Comparison of ENCODE assay signal across 14 cellular contexts in the genomic region with DNA sequence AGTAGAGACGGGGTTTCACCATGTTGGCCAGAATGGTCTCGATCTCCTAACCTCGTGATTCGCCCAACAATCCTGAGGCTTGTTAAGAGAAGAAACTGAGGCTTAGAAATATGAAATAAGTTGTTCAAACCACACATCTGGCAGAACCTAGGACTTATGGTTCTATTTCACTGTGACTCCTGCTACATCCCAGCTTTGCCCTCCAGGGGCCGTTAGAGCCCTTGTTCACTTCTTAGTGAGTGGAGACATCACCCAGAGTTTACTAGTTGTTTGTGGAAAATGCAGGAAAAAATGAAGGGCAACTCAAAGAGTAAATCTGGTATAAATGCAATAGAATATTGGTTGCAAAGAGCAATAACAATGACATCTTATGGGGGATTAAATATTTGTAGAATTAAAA. TPM values are rescaled to one million over a fixed set of nuclear protein-coding genes. Genes with fewer than 3 reads are reported as not detected.
DNase-seq lines count a peak whose midpoint lies in the region; ATAC-seq and TF ChIP-seq lines count a peak whose summit lies in the region.
"Had no signal": no experiment of that assay in that cellular context is flagged by ENCODE, and none has a peak within 500 bp of the region (broad histone marks: within the 10 kb centered on the region; RNA-seq: fewer than 3 reads in every experiment).

No MANE protein-coding gene starts in this region.

- H3K4me1 Mint-ChIP-seq in activated CD4-positive, alpha-beta T cell treated with anti-CD3 and anti-CD28 coated beads, Interleukin-2, amount 10 ng/mL, durations not matched to agents 7 days and 5 days = no peaks in the 10 kb centered on the region
- no peaks in the 10 kb centered on the region for H3K4me1 Mint-ChIP-seq in activated CD4-positive, alpha-beta T cell treated with anti-CD3 and anti-CD28 coated beads, Interleukin-2, amount 10 ng/mL, durations not matched to agents 24 days and 14 days
- no peaks in the 10 kb centered on the region for H3K4me1 Mint-ChIP-seq in osteocyte (ENCODE audit: unreplicated experiment)
- H3K4me1 Mint-ChIP-seq: central memory CD8-positive, alpha-beta T cell had no signal

- H3K36me3 Mint-ChIP-seq in activated CD4-positive, alpha-beta T cell treated with anti-CD3 and anti-CD28 coated beads, Interleukin-2, amount 10 ng/mL, durations not matched to agents 7 days and 5 days (ENCODE audit: low read depth) = no peaks in the 10 kb centered on the region
- no peaks in the 10 kb centered on the region for H3K36me3 Mint-ChIP-seq in activated CD4-positive, alpha-beta T cell treated with anti-CD3 and anti-CD28 coated beads, Interleukin-2, amount 10 ng/mL, durations not matched to agents 24 days and 14 days (ENCODE audit: low read depth)
- H3K36me3 Mint-ChIP-seq in osteocyte (ENCODE audit: unreplicated experiment) = peaks cover 2% of the 10 kb centered on the region

- ATAC-seq in PC-3 = peak; percentile 82
- ATAC-seq in GM19463 (IDR thresholded peaks at IDR 0.05; ENCODE audit: unreplicated experiment) = no peak
- ATAC-seq: Right ventricle myocardium inferior had no signal

- H3K9me2 ChIP-seq in PC-3 (replicated peaks; ENCODE audit: low read length) = no peaks in the 10 kb centered on the region

- no peak overlapping the region for H2AFZ ChIP-seq in PC-3 (ENCODE audit: low read length)

- no peak overlapping the region for H3K9ac ChIP-seq in PC-3 (ENCODE audit: low read length)

- no TSS peak for BruUV-seq in PC-3 (replicated peaks; lab: Mats Ljungman, UMichigan)

- no peak overlapping the region for H3K27ac ChIP-seq in PC-3 (ENCODE audit: low read length)
- H3K27ac ChIP-seq: skin epidermis had no signal

- H3K4me1 ChIP-seq in PC-3 (ENCODE audit: insufficient read depth, low read length) = no peaks in the 10 kb centered on the region

- H3K4me2 ChIP-seq in PC-3 (ENCODE audit: low read length) = no peak overlapping the region

- intact Hi-C loops in activated CD4-positive, alpha-beta T cell treated with anti-CD3 and anti-CD28 coated beads, Interleukin-2, amount 10 ng/mL, durations not matched to agents 24 days and 14 days (cut with micrococcal nuclease) = loop anchor here (5.0 kb wide), 1 partner anchor 74 kb away; no protein-coding TSS in a partner anchor
- intact Hi-C loops in PC-3 (cut with micrococcal nuclease) = loop anchor here (1.0 kb wide), 1 partner anchor 76 kb away; no protein-coding TSS in a partner anchor

- peaks cover 3% of the 10 kb centered on the region for H3K27me3 Mint-ChIP-seq in activated CD4-positive, alpha-beta T cell treated with anti-CD3 and anti-CD28 coated beads, Interleukin-2, amount 10 ng/mL, durations not matched to agents 7 days and 5 days
- peaks cover 12% of the 10 kb centered on the region for H3K27me3 Mint-ChIP-seq in activated CD4-positive, alpha-beta T cell treated with anti-CD3 and anti-CD28 coated beads, Interleukin-2, amount 10 ng/mL, durations not matched to agents 24 days and 14 days
- H3K27me3 Mint-ChIP-seq in osteocyte (ENCODE audit: unreplicated experiment) = no peaks in the 10 kb centered on the region
- H3K27me3 Mint-ChIP-seq: central memory CD8-positive, alpha-beta T cell had no signal

- POLR2A ChIA-PET in activated CD4-positive, alpha-beta T cell treated with anti-CD3 and anti-CD28 coated beads, Interleukin-2, amount 10 ng/mL, durations not matched to agents 7 days and 5 days (lab: Charles Lee) = no interaction called here
- POLR2A ChIA-PET in PC-3 (lab: Charles Lee; ENCODE audit: unreplicated experiment) = no interaction called here

- H3K9me3 Mint-ChIP-seq in activated CD4-positive, alpha-beta T cell treated with anti-CD3 and anti-CD28 coated beads, Interleukin-2, amount 10 ng/mL, durations not matched to agents 7 days and 5 days = no peaks in the 10 kb centered on the region
- no peaks in the 10 kb centered on the region for H3K9me3 Mint-ChIP-seq in activated CD4-positive, alpha-beta T cell treated with anti-CD3 and anti-CD28 coated beads, Interleukin-2, amount 10 ng/mL, durations not matched to agents 24 days and 14 days
- no peaks in the 10 kb centered on the region for H3K9me3 Mint-ChIP-seq in osteocyte (ENCODE audit: unreplicated experiment)
- H3K9me3 Mint-ChIP-seq: central memory CD8-positive, alpha-beta T cell had no signal

- no peaks in the 10 kb centered on the region for H4K20me1 ChIP-seq in PC-3 (ENCODE audit: low read length)

- no peak overlapping the region for H3K27ac Mint-ChIP-seq in activated CD4-positive, alpha-beta T cell treated with anti-CD3 and anti-CD28 coated beads, Interleukin-2, amount 10 ng/mL, durations not matched to agents 7 days and 5 days
- H3K27ac Mint-ChIP-seq in activated CD4-positive, alpha-beta T cell treated with anti-CD3 and anti-CD28 coated beads, Interleukin-2, amount 10 ng/mL, durations not matched to agents 24 days and 14 days = no peak overlapping the region
- H3K27ac Mint-ChIP-seq in osteocyte (ENCODE audit: unreplicated experiment) = no peak overlapping the region

- no peaks in the 10 kb centered on the region for H3K79me2 ChIP-seq in PC-3 (ENCODE audit: low read length)

- H3K4me3 ChIP-seq in PC-3 (ENCODE audit: low read length) (no peak overlapping the region), choroid plexus epithelial cell (ENCODE audit: low read depth, low read length) (no peak overlapping the region)
- H3K4me3 ChIP-seq: skin epidermis had no signal

- H3K27me3 ChIP-seq in PC-3 (ENCODE audit: low read length) = no peaks in the 10 kb centered on the region

- TF ChIP-seq CTCF in PC-3 (conservative IDR thresholded peaks at IDR 0.05; ENCODE audit: low read depth, low read length) = peak; percentile 62
- peak; percentile 72 for TF ChIP-seq CTCF in choroid plexus epithelial cell (conservative IDR thresholded peaks at IDR 0.05; ENCODE audit: low read depth, low read length)
- TF ChIP-seq CTCF in osteocyte (IDR thresholded peaks at IDR 0.05) = peak; percentile 35

- H3K9me3 ChIP-seq in PC-3 (ENCODE audit: low read length) = no peaks in the 10 kb centered on the region

- peak; percentile 24 for DNase-seq in activated CD4-positive, alpha-beta T cell treated with anti-CD3 and anti-CD28 coated beads, Interleukin-2, amount 10 ng/mL, durations not matched to agents 7 days and 5 days
- no peak for DNase-seq in activated CD4-positive, alpha-beta T cell treated with anti-CD3 and anti-CD28 coated beads, Interleukin-2, amount 10 ng/mL, durations not matched to agents 24 days and 14 days
- DNase-seq in PC-3 (peak; percentile 58), choroid plexus epithelial cell (ENCODE audit: low read depth) (peak; percentile 68), osteocyte (ENCODE audit: extremely low spot score, unreplicated experiment) (no peak), epidermal melanocyte (ENCODE audit: insufficient read length, low spot score) (no peak), hepatic stellate cell (ENCODE audit: low spot score) (no peak)
- DNase-seq: EL, MM.1S, NCI-H446 had no signal

- no peaks in the 10 kb centered on the region for H3K36me3 ChIP-seq in PC-3 (ENCODE audit: low read depth, low read length)

- CTCF ChIA-PET in activated CD4-positive, alpha-beta T cell treated with anti-CD3 and anti-CD28 coated beads, Interleukin-2, amount 10 ng/mL, durations not matched to agents 7 days and 5 days (lab: Charles Lee) = interaction anchor here (1.2 to 1.8 kb wide), 2 partner anchors 76 to 295 kb away, joined by 4 to 7 read pairs; no protein-coding TSS in a partner anchor
- CTCF ChIA-PET in PC-3 (lab: Charles Lee) = no interaction called here

- H3F3A ChIP-seq in PC-3 (ENCODE audit: low read length, unreplicated experiment) = no peaks in the 10 kb centered on the region

- no peak overlapping the region for H3K4me3 Mint-ChIP-seq in activated CD4-positive, alpha-beta T cell treated with anti-CD3 and anti-CD28 coated beads, Interleukin-2, amount 10 ng/mL, durations not matched to agents 7 days and 5 days
- no peak overlapping the region for H3K4me3 Mint-ChIP-seq in activated CD4-positive, alpha-beta T cell treated with anti-CD3 and anti-CD28 coated beads, Interleukin-2, amount 10 ng/mL, durations not matched to agents 24 days and 14 days
- no peak overlapping the region for H3K4me3 Mint-ChIP-seq in osteocyte (ENCODE audit: unreplicated experiment)
- H3K4me3 Mint-ChIP-seq: central memory CD8-positive, alpha-beta T cell had no signal

RNA-seq across cellular contexts. Expression of a gene that starts 43.9 kb away (rescaled TPM):
- total RNA-seq in activated CD4-positive, alpha-beta T cell treated with anti-CD3 and anti-CD28 coated beads, Interleukin-2, amount 10 ng/mL, durations not matched to agents 7 days and 5 days = not detected
- not detected in 2 replicates for total RNA-seq in activated CD4-positive, alpha-beta T cell treated with anti-CD3 and anti-CD28 coated beads, Interleukin-2, amount 10 ng/mL, durations not matched to agents 24 days and 14 days
- total RNA-seq in PC-3 (2014; rRNA removed) (1.9 and 3.7 TPM in 2 replicates), osteocyte (1.3 TPM in 2 replicates)

Comparison
In these comparisons a context has a peak if more than half of its experiments do, and no peak if none do; other contexts are left out.
1. DNase-seq: peak in activated CD4-positive, alpha-beta T cell treated with anti-CD3 and anti-CD28 coated beads, Interleukin-2, amount 10 ng/mL, durations not matched to agents 7 days and 5 days (single experiment), PC-3 (single experiment) and choroid plexus epithelial cell (single experiment); none in activated CD4-positive, alpha-beta T cell treated with anti-CD3 and anti-CD28 coated beads, Interleukin-2, amount 10 ng/mL, durations not matched to agents 24 days and 14 days (single experiment), osteocyte (single experiment), epidermal melanocyte (single experiment) and hepatic stellate cell (single experiment).
2. Peak in every context shown above with its lines, with median percentiles within 50 percentile points of each other: CTCF ChIP-seq.